ENCODE assay signal across 9 cellular contexts in the genomic region with DNA sequence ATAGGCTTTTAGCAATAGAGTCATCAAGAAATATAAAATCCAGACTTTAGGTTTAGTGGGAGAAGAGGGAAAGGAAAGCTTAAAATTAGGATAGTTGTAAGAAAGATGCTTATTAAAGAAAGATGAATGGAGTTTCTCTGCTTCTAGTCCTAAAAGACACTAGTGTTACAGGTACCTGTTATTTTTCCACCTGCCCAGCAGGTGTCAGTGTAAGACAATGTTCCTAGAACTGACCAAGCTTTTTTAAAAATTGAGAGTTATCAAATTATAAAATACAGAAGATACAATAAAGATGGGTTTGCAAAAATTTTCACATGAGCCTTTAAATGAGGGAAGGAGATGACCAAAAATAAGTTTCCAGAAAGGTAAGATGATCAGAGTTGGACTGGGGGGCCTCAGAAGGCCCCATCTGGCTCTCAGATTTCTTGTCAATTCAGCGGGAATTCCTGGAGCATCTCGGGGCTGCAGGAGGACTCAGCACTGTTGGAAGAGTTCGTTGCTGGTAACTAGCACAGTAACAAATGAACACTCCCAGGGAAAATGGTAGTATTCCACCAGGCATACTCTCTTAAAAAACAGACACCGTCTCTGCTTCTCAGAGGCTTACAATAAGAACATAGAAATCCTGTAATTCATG.
DNase-seq lines count a peak whose midpoint lies in the region; ATAC-seq and TF ChIP-seq lines count a peak whose summit lies in the region.
"Had no signal": no experiment of that assay in that cellular context is flagged by ENCODE, and none has a peak within 500 bp of the region (broad histone marks: within the 10 kb centered on the region; RNA-seq: fewer than 3 reads in every experiment).

No MANE protein-coding gene starts in this region.

- no peak overlapping the region for H3K27ac ChIP-seq in lung (ENCODE audit: low read depth in 1 of 2, low read length in 1 of 2)

- H3K4me3 Mint-ChIP-seq in brain, result no peak overlapping the region
- H3K4me3 Mint-ChIP-seq: IgD-negative memory B cell had no signal

- H3K9me3 Mint-ChIP-seq in brain, result peaks cover 0 to 19% (median 6%) of the 10 kb centered on the region in 5 experiments

- H3K27me3 ChIP-seq in lung (ENCODE audit: control insufficient read depth, insufficient read depth), result no peaks in the 10 kb centered on the region

- H3K27me3 Mint-ChIP-seq in brain, result peaks cover 9% of the 10 kb centered on the region
- H3K27me3 Mint-ChIP-seq: IgD-negative memory B cell had no signal

- ATAC-seq in lung (ENCODE audit: insufficient read depth, low FRiP score), result no peak

- no peak for DNase-seq in AG09309 (ENCODE audit: low read depth)
- peak; percentile 25 for DNase-seq in GM03348 (ENCODE audit: low spot score)
- DNase-seq in NCI-H2227 treated with DMSO at 0.1 percent for 48 hours (lab: John Stamatoyannopoulos, UW), result peak; percentile 31
- no peak for DNase-seq in lung (ENCODE audit: low spot score)
- DNase-seq in mesenteric fat pad (ENCODE audit: low spot score), result no peak
- DNase-seq in NOMO-1 treated with DMSO at 0.1 percent for 48 hours (lab: John Stamatoyannopoulos, UW; ENCODE audit: unreplicated experiment), result no peak
- DNase-seq in HK-2 (ENCODE audit: unreplicated experiment), result no peak

- peak; percentile 53 for TF ChIP-seq CTCF in AG09309 (IDR thresholded peaks at IDR 0.05; ENCODE audit: control insufficient read depth, insufficient read depth, low read depth, low read length, missing control alignments)
- peak; percentile 85 to 90 for TF ChIP-seq CTCF in brain (conservative IDR thresholded peaks at IDR 0.05)
- TF ChIP-seq CTCF in lung (IDR thresholded peaks at IDR 0.05; ENCODE audit: control extremely low read depth, extremely low read depth), result peak; percentile 60

- H3K4me1 Mint-ChIP-seq in brain, result peaks cover 4% of the 10 kb centered on the region
- H3K4me1 Mint-ChIP-seq: IgD-negative memory B cell had no signal

- no peak overlapping the region for H3K4me3 ChIP-seq in AG09309 (ENCODE audit: control insufficient read depth, low read depth, low read length)
- no peak overlapping the region for H3K4me3 ChIP-seq in lung

- 72 to 73% methylated on average over 4 of the region's 4 CpGs for WGBS in lung, 2 donors

- H3K9me3 ChIP-seq in lung (ENCODE audit: control insufficient read depth in 2 of 2, insufficient read depth in 1 of 2, low read length in 1 of 2), result no peaks in the 10 kb centered on the region

- H3K36me3 Mint-ChIP-seq in brain, result no peaks in the 10 kb centered on the region
- H3K36me3 Mint-ChIP-seq: IgD-negative memory B cell had no signal

- H3K27ac Mint-ChIP-seq in brain, result peak overlapping the region in 2 of 5 experiments; percentile 24 to 58

- no peaks in the 10 kb centered on the region for H3K36me3 ChIP-seq in lung (ENCODE audit: control insufficient read depth in 2 of 2, insufficient read depth in 2 of 2, low read length in 2 of 2)

- H3K4me1 ChIP-seq in lung (ENCODE audit: control insufficient read depth in 2 of 2, insufficient read depth in 2 of 2, low read length in 2 of 2), result peaks cover 0 to 1% of the 10 kb centered on the region in 2 donors

Comparison
In these comparisons a context has a peak if more than half of its experiments do, and no peak if none do; other contexts are left out.
1. DNase-seq: peak in GM03348 (single experiment) and NCI-H2227 treated with DMSO at 0.1 percent for 48 hours (single experiment); none in AG09309 (single experiment), lung (single experiment), mesenteric fat pad (single experiment), NOMO-1 treated with DMSO at 0.1 percent for 48 hours (single experiment) and HK-2 (single experiment).
2. Peak in every context shown above with its lines, with median percentiles within 50 percentile points of each other: CTCF ChIP-seq.